9 cellular contexts compared by ENCODE assay signal in the genomic region with DNA sequence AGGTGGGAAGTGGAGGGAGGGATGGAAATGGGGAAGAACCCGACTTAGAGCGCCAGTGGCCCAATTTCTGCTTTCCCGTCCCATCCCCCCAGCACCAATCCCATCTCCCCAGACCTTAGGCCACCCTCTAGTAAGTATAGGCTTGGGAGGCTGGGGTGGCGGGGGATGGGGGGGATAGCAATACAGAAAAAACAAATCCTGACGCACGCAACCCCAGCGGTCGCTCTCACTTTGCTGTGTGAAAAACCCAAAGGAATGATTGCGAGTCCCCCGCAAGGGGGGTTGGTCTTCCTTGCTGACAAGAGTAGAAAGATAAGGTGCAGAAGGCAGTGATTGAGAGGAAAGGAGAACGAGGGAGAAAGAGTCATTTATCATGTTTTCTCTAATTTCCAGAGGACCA. TPM values are rescaled to one million over a fixed set of nuclear protein-coding genes. Genes with fewer than 3 reads are reported as not detected.
A peak's percentile ranks its signal among the peaks of the same experiment; 100 is the strongest.
DNase-seq lines count a peak whose midpoint lies in the region; ATAC-seq and TF ChIP-seq lines count a peak whose summit lies in the region.
"Had no signal": no experiment of that assay in that cellular context is flagged by ENCODE, and none has a peak within 500 bp of the region (broad histone marks: within the 10 kb centered on the region; RNA-seq: fewer than 3 reads in every experiment).

No MANE protein-coding gene starts in this region.

- peak overlapping the region; percentile 52 for H3K4me3 ChIP-seq in epithelial cell of esophagus (ENCODE audit: low read length)
- H3K4me3 ChIP-seq: GM12878 had no signal

- ATAC-seq in HG02798 (IDR thresholded peaks at IDR 0.05; ENCODE audit: poor library complexity, unreplicated experiment) = no peak
- no peak for ATAC-seq in foreskin keratinocyte

- DNase-seq in COLO668 (lab: John Stamatoyannopoulos, UW; ENCODE audit: unreplicated experiment) = peak; percentile 34
- DNase-seq in NCI-H2227 (lab: John Stamatoyannopoulos, UW; ENCODE audit: unreplicated experiment) = peak; percentile 50
- no peak for DNase-seq in epithelial cell of esophagus (ENCODE audit: low read depth)
- peak; percentile 34 for DNase-seq in occipital lobe (lab: John Stamatoyannopoulos, UW)
- no peak for DNase-seq in foreskin keratinocyte
- no peak for DNase-seq in midbrain (lab: John Stamatoyannopoulos, UW)
- DNase-seq in stimulated activated CD4-positive, alpha-beta T cell treated with anti-CD3 and anti-CD28 coated beads, Interleukin-4, amount 100 ng/mL, for 1 hour = no peak

- peaks cover 30% of the 10 kb centered on the region for H3K27me3 ChIP-seq in foreskin keratinocyte

- H3K27ac ChIP-seq in foreskin keratinocyte = no peak overlapping the region

- H3K4me1 ChIP-seq in foreskin keratinocyte = no peaks in the 10 kb centered on the region

- TF ChIP-seq CTCF in epithelial cell of esophagus (IDR thresholded peaks at IDR 0.05; ENCODE audit: insufficient read depth, low read depth, low read length, missing control alignments) (no peak), foreskin keratinocyte (conservative IDR thresholded peaks at IDR 0.05) (no peak)

RNA-seq across cellular contexts. Expression of gene CPE, which starts 0.9 kb away (rescaled TPM):
- total RNA-seq in occipital lobe = 347 TPM
- total RNA-seq in foreskin keratinocyte = 0.75 and 0.95 TPM in 2 replicates
- polyA plus RNA-seq in foreskin keratinocyte = 0.53 and 0.74 TPM in 2 replicates
- total RNA-seq: GM12878 had no signal

RNA-seq across cellular contexts. Expression of gene MSMO1, which starts 52.2 kb away (rescaled TPM):
- total RNA-seq in occipital lobe (482 TPM), foreskin keratinocyte (421 and 453 TPM in 2 replicates)
- polyA plus RNA-seq in foreskin keratinocyte = 264 and 345 TPM in 2 replicates

Comparison
In these comparisons a context has a peak if more than half of its experiments do, and no peak if none do; other contexts are left out.
1. DNase-seq: peak in COLO668 (single experiment), NCI-H2227 (single experiment) and occipital lobe (single experiment); none in epithelial cell of esophagus (single experiment), foreskin keratinocyte (0 of 2), midbrain (single experiment) and stimulated activated CD4-positive, alpha-beta T cell treated with anti-CD3 and anti-CD28 coated beads, Interleukin-4, amount 100 ng/mL, for 1 hour (single experiment).
2. RNA of gene CPE, which starts 0.9 kb away (total RNA-seq): 347 TPM in occipital lobe (single experiment); 0.75 to 0.95 TPM in foreskin keratinocyte; every median in the first group is over 100 times any median in the second.